1 cellular context compared by ENCODE assay signal in genomic region chrX:48573690-48574269, GRCh38.
TF ChIP-seq lines count a peak whose summit lies in the region.

No MANE protein-coding gene starts in this region.

TF ChIP-seq in HepG2, 621 proteins besides CTCF, POLR2A, EP300 and RAD21:
- 0 out of 2 replicates have a peak, but pooled peaks have one; percentile 29 for TF ChIP-seq SALL2 (CRISPR knock-in tag; IDR thresholded peaks at IDR 0.05)
- TF ChIP-seq ZBTB21 (CRISPR knock-in tag; IDR thresholded peaks at IDR 0.05) = peak; percentile 33; the same call in 1 of the 2 replicates
- no peak for TF ChIP-seq ZNF414 (CRISPR knock-in tag; IDR thresholded peaks at IDR 0.05)
- peak; percentile 47; the same call in 1 of the 2 replicates for TF ChIP-seq CREB1 (IDR thresholded peaks at IDR 0.05)
- TF ChIP-seq CREB1 (CRISPR knock-in tag; IDR thresholded peaks at IDR 0.05) = no peak
- TF ChIP-seq ATF7 (IDR thresholded peaks at IDR 0.05) = peak; percentile 32; the same call in 1 of the 2 replicates
- no peak for TF ChIP-seq ATF7 (CRISPR knock-in tag; IDR thresholded peaks at IDR 0.05)
- no peak for TF ChIP-seq CEBPZ (IDR thresholded peaks at IDR 0.05; ENCODE audit: low read length)
- no peak for TF ChIP-seq PHF20 (CRISPR knock-in tag; IDR thresholded peaks at IDR 0.05)
